Comparison of ENCODE assay signal across 25 cellular contexts in the genomic region with DNA sequence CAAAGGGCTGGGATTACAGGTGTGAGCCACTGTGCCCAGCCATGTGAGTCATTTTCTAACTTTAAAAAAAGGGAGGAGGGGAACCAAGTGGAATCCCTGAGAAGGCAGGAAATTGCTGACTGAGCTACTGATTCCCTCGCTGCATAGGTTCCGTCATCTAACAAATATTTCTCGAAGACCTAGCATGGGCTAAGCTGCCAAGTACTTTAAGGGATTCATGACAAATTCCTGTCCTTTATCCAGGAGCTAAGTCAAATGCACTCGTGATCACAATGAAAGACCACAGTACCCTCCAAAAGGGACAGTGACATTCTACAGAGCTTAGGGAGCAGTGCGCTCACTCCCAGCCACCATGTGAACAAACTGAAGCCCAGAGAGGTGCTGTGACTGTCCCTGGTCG. TPM values are rescaled to one million over a fixed set of nuclear protein-coding genes. Genes with fewer than 3 reads are reported as not detected.
DNase-seq lines count a peak whose midpoint lies in the region; ATAC-seq, FAIRE-seq and TF ChIP-seq lines count a peak whose summit lies in the region.
"Had no signal": no experiment of that assay in that cellular context is flagged by ENCODE, and none has a peak within 500 bp of the region (broad histone marks: within the 10 kb centered on the region; RNA-seq: fewer than 3 reads in every experiment).

No MANE protein-coding gene starts in this region.

- H4K8ac ChIP-seq in mesendoderm (ENCODE audit: low read depth, low read length), result no peak overlapping the region

- no peak overlapping the region for H4K5ac ChIP-seq in mesendoderm (ENCODE audit: low read length)

- no peak overlapping the region for H3K4me2 ChIP-seq in PC-3 (ENCODE audit: low read length)
- H3K4me2 ChIP-seq in mesendoderm (ENCODE audit: low read length), result no peak overlapping the region

- H3K36me3 ChIP-seq in PC-3 (ENCODE audit: low read depth, low read length) (no peaks in the 10 kb centered on the region), mesendoderm (ENCODE audit: control insufficient read depth, insufficient read depth, low read length) (no peaks in the 10 kb centered on the region)
- H3K36me3 ChIP-seq: BE2C had no signal

- H3K56ac ChIP-seq in mesendoderm (ENCODE audit: low read length), result peak overlapping the region; percentile 62

- CTCF ChIA-PET in PC-3 (lab: Charles Lee), result no interaction called here

- no peak overlapping the region for H2AK5ac ChIP-seq in mesendoderm (ENCODE audit: low read length)

- POLR2A ChIA-PET in PC-3 (lab: Charles Lee; ENCODE audit: unreplicated experiment), result no interaction called here

- no peak overlapping the region for H3K18ac ChIP-seq in mesendoderm (ENCODE audit: low read length)

- H3K9ac ChIP-seq in PC-3 (ENCODE audit: low read length) (no peak overlapping the region), mesendoderm (ENCODE audit: low read length) (no peak overlapping the region)
- H3K9ac ChIP-seq: GM23248 had no signal

- TF ChIP-seq CTCF in PC-3 (conservative IDR thresholded peaks at IDR 0.05; ENCODE audit: low read depth, low read length), result no peak

- no peak for FAIRE-seq in frontal cortex (lab: Jason Lieb, UNC)
- FAIRE-seq: GM12892, GM19239 had no signal

- H2BK120ac ChIP-seq in mesendoderm (ENCODE audit: low read depth, low read length), result no peak overlapping the region

- no peaks in the 10 kb centered on the region for H3K9me3 ChIP-seq in PC-3 (ENCODE audit: low read length)
- H3K9me3 ChIP-seq: BE2C had no signal

- ATAC-seq in PC-3, result no peak
- no peak for ATAC-seq in left colon

- H3K79me1 ChIP-seq in mesendoderm (ENCODE audit: low read length), result no peaks in the 10 kb centered on the region

- DNase-seq in A172 (ENCODE audit: low spot score) (peak; percentile 69), HCEC 1CT (peak; percentile 30), PC-3 (peak; percentile 52), mesendoderm (peak; percentile 96), frontal cortex (ENCODE audit: low spot score in 2 of 2) (no peak), activated T-cell treated with anti-CD3 and anti-CD28 coated beads for 4 hours (no peak), left colon (no peak)
- DNase-seq: BE2C; Calu3; CD8-positive, alpha-beta memory T cell; DMS79 treated with DMSO at 0.1 percent for 48 hours; GM23248; H7; HFFc6; NCI-H1092 treated with DMSO at 0.1 percent for 48 hours; NCI-H1436; NCI-H187 treated with DMSO at 0.1 percent for 48 hours; NCI-H2171 treated with DMSO at 0.1 percent for 48 hours; NCI-H524; NCI-H748 treated with DMSO at 0.1 percent for 48 hours; Right ventricle myocardium superior; RPMI8226; T-helper 1 cell had no signal

- H3K79me2 ChIP-seq in PC-3 (ENCODE audit: low read length) (no peaks in the 10 kb centered on the region), mesendoderm (ENCODE audit: control insufficient read depth, insufficient read depth, low read length) (no peaks in the 10 kb centered on the region)

- peaks cover 12% of the 10 kb centered on the region for H3K27me3 ChIP-seq in PC-3 (ENCODE audit: low read length)
- no peaks in the 10 kb centered on the region for H3K27me3 ChIP-seq in mesendoderm (ENCODE audit: insufficient read depth, low read length, poor library complexity)
- H3K27me3 ChIP-seq: BE2C had no signal

- BruUV-seq in PC-3 (replicated peaks; lab: Mats Ljungman, UMichigan), result no TSS peak

- no CpG with 5 or more reads among the region's 6 CpGs for WGBS in mesendoderm (ENCODE audit: extremely low coverage, insufficient coverage, low lambda C conversion rate)

- H3K4me3 ChIP-seq in PC-3 (ENCODE audit: low read length), result no peak overlapping the region
- H3K4me3 ChIP-seq in mesendoderm (ENCODE audit: low read length), result no peak overlapping the region
- H3K4me3 ChIP-seq: GM23248 had no signal

- H3K4ac ChIP-seq in mesendoderm (ENCODE audit: low read depth, low read length), result no peak overlapping the region

- intact Hi-C loops in PC-3 (cut with micrococcal nuclease), result no loop called here
- intact Hi-C loops in left colon (cut with DNase I, micrococcal nuclease), result loop anchor here in 1 of 2 donors (10.0 kb wide), 1 partner anchor 207 kb away; no protein-coding TSS in a partner anchor

- H2BK15ac ChIP-seq in mesendoderm (replicated peaks; ENCODE audit: low read depth), result no peak overlapping the region

- H3K4me1 ChIP-seq in PC-3 (ENCODE audit: insufficient read depth, low read length) (no peaks in the 10 kb centered on the region), mesendoderm (ENCODE audit: control insufficient read depth, low read depth, low read length) (no peaks in the 10 kb centered on the region)
- H3K4me1 ChIP-seq: BE2C had no signal

- H3K23ac ChIP-seq in mesendoderm (ENCODE audit: low read length), result no peak overlapping the region

- H3K27ac ChIP-seq in PC-3 (ENCODE audit: low read length), result no peak overlapping the region
- H3K27ac ChIP-seq in mesendoderm (ENCODE audit: low read depth, low read length), result peak overlapping the region; percentile 56
- H3K27ac ChIP-seq: GM23248 had no signal

- H2BK5ac ChIP-seq in mesendoderm (ENCODE audit: low read length), result peak overlapping the region; percentile 5

- no peak overlapping the region for H2AFZ ChIP-seq in PC-3 (ENCODE audit: low read length)
- H2AFZ ChIP-seq: GM23248 had no signal

- H3F3A ChIP-seq in PC-3 (ENCODE audit: low read length, unreplicated experiment), result no peaks in the 10 kb centered on the region

- H4K20me1 ChIP-seq in PC-3 (ENCODE audit: low read length), result no peaks in the 10 kb centered on the region

- H3K9me2 ChIP-seq in PC-3 (replicated peaks; ENCODE audit: low read length), result no peaks in the 10 kb centered on the region

RNA-seq across cellular contexts. Expression of gene MAN2B2, which starts 33.2 kb away (rescaled TPM):
- total RNA-seq in A172 (2014; rRNA removed; shearing (Covaris generic)), result 11.0 and 12.1 TPM in 2 replicates
- total RNA-seq in PC-3 (2014; rRNA removed) (8.5 and 9.8 TPM in 2 replicates), frontal cortex (7.3 TPM), left colon (10 to 100 TPM; 33.5 to 40.3 TPM)
- 1.3 TPM for polyA plus RNA-seq in mesendoderm (2013, experiment 1 of 2)
- polyA plus RNA-seq in mesendoderm (2013, experiment 2 of 2), result 1.3 TPM

Comparison
In these comparisons a context has a peak if more than half of its experiments do, and no peak if none do; other contexts are left out.
1. DNase-seq: peak in A172 (single experiment), HCEC 1CT (single experiment), PC-3 (single experiment) and mesendoderm (single experiment); none in frontal cortex (0 of 2), activated T-cell treated with anti-CD3 and anti-CD28 coated beads for 4 hours (single experiment) and left colon (0 of 2).